ENCODE assay signal across 2 cellular contexts in the genomic region with DNA sequence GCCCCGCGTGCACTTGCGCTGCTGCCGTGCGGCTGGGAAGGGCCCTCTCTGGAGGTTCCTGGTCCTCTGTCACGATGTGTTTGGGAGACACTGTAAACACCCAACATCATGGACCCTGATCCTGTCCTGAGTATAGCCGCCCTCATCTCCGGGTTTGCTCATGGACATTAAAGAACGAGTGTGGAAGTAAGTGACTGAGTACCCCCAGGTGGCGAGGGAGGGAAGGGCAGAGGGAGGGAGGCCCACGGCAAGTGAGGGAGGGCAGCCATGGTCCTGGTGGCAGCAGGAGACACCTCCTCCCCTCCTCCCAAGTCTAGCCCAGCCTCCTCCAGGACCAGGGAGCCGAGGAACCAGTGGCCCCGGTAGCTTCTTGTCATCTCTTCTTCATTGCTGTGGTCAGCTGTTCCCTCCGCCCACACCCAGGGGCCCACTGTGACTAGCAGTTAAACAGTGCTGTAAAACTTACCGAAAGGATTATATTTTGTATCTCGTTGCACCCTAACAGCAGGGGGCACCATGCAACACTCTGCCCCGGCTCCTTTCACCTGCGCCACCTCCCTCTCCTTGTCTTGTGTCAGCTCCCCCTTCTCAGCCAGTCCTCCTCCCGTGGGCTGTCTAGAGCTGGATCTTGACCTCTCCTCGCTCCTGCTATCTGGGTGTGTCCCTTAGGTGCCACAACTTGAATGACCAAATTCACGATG.
TF ChIP-seq lines count a peak whose summit lies in the region.

No MANE protein-coding gene starts in this region.

TF ChIP-seq in SK-N-SH, 30 proteins besides CTCF, POLR2A, EP300 and RAD21 (continued from another document):
- TF ChIP-seq CHD2 (IDR thresholded peaks at IDR 0.05; ENCODE audit: low read length, partially characterized antibody), result no peak
- no peak for TF ChIP-seq RCOR1 (IDR thresholded peaks at IDR 0.05; ENCODE audit: low read length)
- no peak for TF ChIP-seq GATA2 (CRISPR knock-in tag; IDR thresholded peaks at IDR 0.05)
- TF ChIP-seq, protein P1, sequence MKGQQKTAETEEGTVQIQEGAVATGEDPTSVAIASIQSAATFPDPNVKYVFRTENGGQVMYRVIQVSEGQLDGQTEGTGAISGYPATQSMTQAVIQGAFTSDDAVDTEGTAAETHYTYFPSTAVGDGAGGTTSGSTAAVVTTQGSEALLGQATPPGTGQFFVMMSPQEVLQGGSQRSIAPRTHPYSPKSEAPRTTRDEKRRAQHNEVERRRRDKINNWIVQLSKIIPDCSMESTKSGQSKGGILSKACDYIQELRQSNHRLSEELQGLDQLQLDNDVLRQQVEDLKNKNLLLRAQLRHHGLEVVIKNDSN (IDR thresholded peaks at IDR 0.05; ENCODE audit: borderline replicate concordance, low read depth), result no peak

TF ChIP-seq in SK-N-SH treated with all-trans-retinoic acid at 6 μM for 48 hours, 23 proteins besides CTCF, POLR2A, EP300 and RAD21 (continued from another document):
- TF ChIP-seq ZFP30 (CRISPR knock-in tag; IDR thresholded peaks at IDR 0.05) (no peak), ISL1 (CRISPR knock-in tag; IDR thresholded peaks at IDR 0.05) (no peak), ZNF70 (CRISPR knock-in tag; IDR thresholded peaks at IDR 0.05) (no peak), TOX (CRISPR knock-in tag; IDR thresholded peaks at IDR 0.05; ENCODE audit: borderline replicate concordance) (no peak), PPARA (CRISPR knock-in tag; IDR thresholded peaks at IDR 0.05; ENCODE audit: borderline replicate concordance) (no peak), ZNF565 (CRISPR knock-in tag; conservative IDR thresholded peaks at IDR 0.05; ENCODE audit: low read depth) (no peak), GLIS3 (CRISPR knock-in tag; IDR thresholded peaks at IDR 0.05) (no peak), ZNF8 (CRISPR knock-in tag; IDR thresholded peaks at IDR 0.05) (no peak), SNAI2 (CRISPR knock-in tag; IDR thresholded peaks at IDR 0.05) (no peak), RARB (CRISPR knock-in tag; IDR thresholded peaks at IDR 0.05) (no peak)
- TF ChIP-seq, protein P2, sequence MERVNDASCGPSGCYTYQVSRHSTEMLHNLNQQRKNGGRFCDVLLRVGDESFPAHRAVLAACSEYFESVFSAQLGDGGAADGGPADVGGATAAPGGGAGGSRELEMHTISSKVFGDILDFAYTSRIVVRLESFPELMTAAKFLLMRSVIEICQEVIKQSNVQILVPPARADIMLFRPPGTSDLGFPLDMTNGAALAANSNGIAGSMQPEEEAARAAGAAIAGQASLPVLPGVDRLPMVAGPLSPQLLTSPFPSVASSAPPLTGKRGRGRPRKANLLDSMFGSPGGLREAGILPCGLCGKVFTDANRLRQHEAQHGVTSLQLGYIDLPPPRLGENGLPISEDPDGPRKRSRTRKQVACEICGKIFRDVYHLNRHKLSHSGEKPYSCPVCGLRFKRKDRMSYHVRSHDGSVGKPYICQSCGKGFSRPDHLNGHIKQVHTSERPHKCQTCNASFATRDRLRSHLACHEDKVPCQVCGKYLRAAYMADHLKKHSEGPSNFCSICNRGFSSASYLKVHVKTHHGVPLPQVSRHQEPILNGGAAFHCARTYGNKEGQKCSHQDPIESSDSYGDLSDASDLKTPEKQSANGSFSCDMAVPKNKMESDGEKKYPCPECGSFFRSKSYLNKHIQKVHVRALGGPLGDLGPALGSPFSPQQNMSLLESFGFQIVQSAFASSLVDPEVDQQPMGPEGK (CRISPR knock-in tag; IDR thresholded peaks at IDR 0.05; ENCODE audit: borderline replicate concordance), result no peak
- TF ChIP-seq, protein P3, sequence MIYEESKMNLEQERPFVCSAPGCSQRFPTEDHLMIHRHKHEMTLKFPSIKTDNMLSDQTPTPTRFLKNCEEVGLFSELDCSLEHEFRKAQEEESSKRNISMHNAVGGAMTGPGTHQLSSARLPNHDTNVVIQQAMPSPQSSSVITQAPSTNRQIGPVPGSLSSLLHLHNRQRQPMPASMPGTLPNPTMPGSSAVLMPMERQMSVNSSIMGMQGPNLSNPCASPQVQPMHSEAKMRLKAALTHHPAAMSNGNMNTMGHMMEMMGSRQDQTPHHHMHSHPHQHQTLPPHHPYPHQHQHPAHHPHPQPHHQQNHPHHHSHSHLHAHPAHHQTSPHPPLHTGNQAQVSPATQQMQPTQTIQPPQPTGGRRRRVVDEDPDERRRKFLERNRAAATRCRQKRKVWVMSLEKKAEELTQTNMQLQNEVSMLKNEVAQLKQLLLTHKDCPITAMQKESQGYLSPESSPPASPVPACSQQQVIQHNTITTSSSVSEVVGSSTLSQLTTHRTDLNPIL (CRISPR knock-in tag; IDR thresholded peaks at IDR 0.05; ENCODE audit: low read depth), result no peak
